Comparison of ENCODE assay signal across 11 cellular contexts in genomic region chr16:70643264-70643663, GRCh38. TPM values are rescaled to one million over a fixed set of nuclear protein-coding genes. Genes with fewer than 3 reads are reported as not detected.
DNase-seq lines count a peak whose midpoint lies in the region; ATAC-seq, FAIRE-seq and TF ChIP-seq lines count a peak whose summit lies in the region.
"Not testable (repeated sequence)": the region's sequence is repeated elsewhere in the genome, so short reads cannot be mapped to it uniquely, and the experiment has no call there.
"Had no signal": no experiment of that assay in that cellular context is flagged by ENCODE, and none has a peak within 500 bp of the region (broad histone marks: within the 10 kb centered on the region; RNA-seq: fewer than 3 reads in every experiment).

No MANE protein-coding gene starts in this region.

- POLR2A ChIA-PET in HepG2 (lab: Yijun Ruan, JAX): not testable (repeated sequence)

- DNase-seq in RWPE2 (ENCODE audit: low spot score) (peak; percentile 43), mesenteric fat pad (ENCODE audit: low spot score) (peak; percentile 60), sciatic nerve (ENCODE audit: low spot score) (peak; percentile 41), type B pancreatic cell (ENCODE audit: extremely low spot score, unreplicated experiment) (peak; percentile 42)
- not testable (repeated sequence) for DNase-seq in HepG2 (ENCODE audit: low spot score)

- TF ChIP-seq POLR2A in HepG2 (IDR thresholded peaks at IDR 0.05; ENCODE audit: insufficient read depth in 1 of 2, low read depth in 2 of 2, low read length in 2 of 2): not testable (repeated sequence)

- in situ Hi-C loops in HepG2 (cut with HindIII; ENCODE audit: extremely low pct_ligation_motif_present, low pct_unique_long_range_greater_than_20kb): not testable (repeated sequence)

- H3K9me3 ChIP-seq in RWPE2 (ENCODE audit: severe bottlenecking); HepG2 (ENCODE audit: low read length): not testable (repeated sequence)

- CTCF ChIA-PET in HepG2 (lab: Yijun Ruan, JAX; ENCODE audit: low intra/inter-chr PET ratio, low total read pairs): not testable (repeated sequence)

- H3K36me3 ChIP-seq in RWPE2 (ENCODE audit: low read depth); HepG2 (replicated peaks in 1 of 2; ENCODE audit: control insufficient read depth in 1 of 2, insufficient read depth in 2 of 2, low read length in 2 of 2): not testable (repeated sequence)

- not testable (repeated sequence) for H4K20me1 ChIP-seq in HepG2 (ENCODE audit: insufficient read depth, low read length)

- H3K9ac ChIP-seq in HepG2 (ENCODE audit: insufficient read depth, low read depth, low read length): not testable (repeated sequence)

- not testable (repeated sequence) for TF ChIP-seq EP300 in HepG2 (IDR thresholded peaks at IDR 0.05; ENCODE audit: low read depth in 2 of 2, low read length in 2 of 2); HepG2 (CRISPR knock-in tag; IDR thresholded peaks at IDR 0.05; ENCODE audit: borderline replicate concordance)

- not testable (repeated sequence) for H3K27ac ChIP-seq in RWPE2 (ENCODE audit: poor library complexity, severe bottlenecking); HepG2 (ENCODE audit: extremely low read length, insufficient read depth, low read length)

- intact Hi-C loops in HepG2 (cut with micrococcal nuclease; ENCODE audit: unreplicated experiment): not testable (repeated sequence)
- intact Hi-C loops in sciatic nerve (cut with DNase I): loop anchor here (10.0 kb wide), 1 partner anchor 68 kb away; no protein-coding TSS in a partner anchor

- not testable (repeated sequence) for H2AFZ ChIP-seq in HepG2 (ENCODE audit: low read length)

- not testable (repeated sequence) for BruUV-seq in HepG2 (replicated peaks; lab: Mats Ljungman, UMichigan)

- H3K4me3 Mint-ChIP-seq in type B pancreatic cell: not testable (repeated sequence)

- not testable (repeated sequence) for TF ChIP-seq RAD21 in HepG2 (CRISPR knock-in tag; IDR thresholded peaks at IDR 0.05)

- not testable (repeated sequence) for H3K4me3 ChIP-seq in RWPE2 (ENCODE audit: severe bottlenecking); HepG2 (replicated peaks in 1 of 3; ENCODE audit: insufficient read depth in 1 of 3, low read depth in 2 of 3, low read length in 3 of 3)

- TF ChIP-seq CTCF in RWPE2 (IDR thresholded peaks at IDR 0.05; ENCODE audit: poor library complexity, severe bottlenecking); HepG2 (CRISPR knock-in tag; IDR thresholded peaks at IDR 0.05); type B pancreatic cell (conservative IDR thresholded peaks at IDR 0.05): not testable (repeated sequence)

- not testable (repeated sequence) for H3K9me3 Mint-ChIP-seq in type B pancreatic cell

- not testable (repeated sequence) for H3K4me1 Mint-ChIP-seq in type B pancreatic cell (ENCODE audit: unreplicated experiment)

- 37% methylated on average over 7 of the region's 7 CpGs for WGBS in HepG2 (ENCODE audit: low lambda C conversion rate)

- not testable (repeated sequence) for H3K4me2 ChIP-seq in HepG2 (ENCODE audit: low read depth, low read length)

- H3K27me3 ChIP-seq in RWPE2 (ENCODE audit: insufficient read depth, poor library complexity, severe bottlenecking): not testable (repeated sequence)
- peaks cover 7 to 35% of the 10 kb centered on the region in 2 experiments; a peak in 4 of 5 replicates for H3K27me3 ChIP-seq in HepG2 (ENCODE audit: control insufficient read depth in 1 of 2, insufficient read depth in 2 of 2, low read length in 2 of 2)

- not testable (repeated sequence) for ATAC-seq in RWPE2 (ENCODE audit: low read depth); HepG2; sciatic nerve

- not testable (repeated sequence) for H3K79me2 ChIP-seq in HepG2 (ENCODE audit: insufficient read depth, low read length)

- H3K27ac Mint-ChIP-seq in type B pancreatic cell: not testable (repeated sequence)

- FAIRE-seq in HepG2 (lab: Jason Lieb, UNC): not testable (repeated sequence)

- not testable (repeated sequence) for H3K27me3 Mint-ChIP-seq in type B pancreatic cell

- not testable (repeated sequence) for H3K36me3 Mint-ChIP-seq in type B pancreatic cell

- H3K4me1 ChIP-seq in RWPE2 (ENCODE audit: insufficient read depth, poor library complexity, severe bottlenecking): not testable (repeated sequence)
- peaks cover 20% of the 10 kb centered on the region for H3K4me1 ChIP-seq in HepG2 (ENCODE audit: insufficient read depth, low read length)

TF ChIP-seq in HepG2, 621 proteins besides CTCF, POLR2A, EP300 and RAD21:
- TF ChIP-seq ZNF770 (CRISPR knock-in tag; IDR thresholded peaks at IDR 0.05): peak; percentile 50; the same call in 1 of the 2 replicates

RNA-seq across cellular contexts. Expression of gene IL34, which starts 3.1 kb away (rescaled TPM):
- total RNA-seq in HepG2 (2016; rRNA removed; fragmentation: Illumina TruSeq; extraction: Trizol): 1.2 and 1.4 TPM in 2 replicates
- total RNA-seq in HepG2 (2016; cell fraction: cytosol; rRNA removed; fragmentation: Illumina TruSeq; extraction: Trizol; ENCODE audit: low read depth): 1.0 and 1.6 TPM in 2 replicates
- total RNA-seq in HepG2 (2016; cell fraction: insoluble cytoplasmic fraction; rRNA removed; fragmentation: Illumina TruSeq; extraction: Trizol): 1.2 and 1.3 TPM in 2 replicates
- total RNA-seq in HepG2 (2016; cell fraction: membrane; rRNA removed; fragmentation: Illumina TruSeq; extraction: Trizol): 1.8 and 2.4 TPM in 2 replicates
- 0.31 and 0.40 TPM in 2 replicates for total RNA-seq in HepG2 (2016; cell fraction: nucleus; rRNA removed; fragmentation: Illumina TruSeq; extraction: Trizol)
- 1.3 and 1.6 TPM in 2 replicates for polyA plus RNA-seq in HepG2 (2011; rRNA removed)
- polyA plus RNA-seq in HepG2 (2011; cell fraction: cytosol; rRNA removed): 1.1 and 2.2 TPM in 2 replicates
- 0.83 and 1.9 TPM in 2 replicates for polyA plus RNA-seq in HepG2 (2011; cell fraction: nucleus; rRNA removed)
- 0.83 TPM in 2 replicates for polyA plus RNA-seq in HepG2 (2012)
- 1.3 and 2.1 TPM in 2 replicates for polyA plus RNA-seq in HepG2 (2016; cell fraction: cytosol; fragmentation: Illumina TruSeq; extraction: Trizol; ENCODE audit: low read depth)
- polyA plus RNA-seq in HepG2 (2016; cell fraction: insoluble cytoplasmic fraction; fragmentation: Illumina TruSeq; extraction: Trizol; ENCODE audit: low read depth): 0.84 and 0.90 TPM in 2 replicates
- 1.2 and 1.6 TPM in 2 replicates for polyA plus RNA-seq in HepG2 (2016; cell fraction: membrane; fragmentation: Illumina TruSeq; extraction: Trizol; ENCODE audit: low read depth)
- 0.96 and 1.1 TPM in 2 replicates for polyA plus RNA-seq in HepG2 (2016; cell fraction: nucleus; fragmentation: Illumina TruSeq; extraction: Trizol; ENCODE audit: insufficient read depth, low read depth)
- polyA minus RNA-seq in HepG2 (2011; rRNA and poly(A)+ RNA removed; ENCODE audit: low replicate concordance): 1.0 TPM in 1 of 2 replicates, not detected in the other
- 0.35 TPM in 1 of 2 replicates, not detected in the other for polyA minus RNA-seq in HepG2 (2011; cell fraction: cytosol; rRNA and poly(A)+ RNA removed)
- 0.50 and 1.5 TPM in 2 replicates for polyA minus RNA-seq in HepG2 (2011; cell fraction: nucleus; rRNA and poly(A)+ RNA removed)
- 2.4 TPM for total RNA-seq in mesenteric fat pad
- total RNA-seq in sciatic nerve: 64.0 TPM
- 0.40 TPM in 1 of 2 replicates, not detected in the other for total RNA-seq in type B pancreatic cell (ENCODE audit: low replicate concordance)
- total RNA-seq: A673; B cell; CD4-positive, alpha-beta memory T cell; CD4-positive, CD25-positive, alpha-beta regulatory T cell; CD8-positive, alpha-beta memory T cell had no signal
- polyA plus RNA-seq: CD14-positive monocyte; CD4-positive, alpha-beta memory T cell; CD4-positive, CD25-positive, alpha-beta regulatory T cell; CD8-positive, alpha-beta memory T cell had no signal

RNA-seq across cellular contexts. Expression of gene MTSS2, which starts 42.6 kb away (rescaled TPM):
- total RNA-seq in HepG2 (2016; rRNA removed; fragmentation: Illumina TruSeq; extraction: Trizol) (84.6 and 132 TPM in 2 replicates), mesenteric fat pad (50.3 TPM), sciatic nerve (75.9 TPM), type B pancreatic cell (ENCODE audit: low replicate concordance) (92.2 and 118 TPM in 2 replicates)
- total RNA-seq in HepG2 (2016; cell fraction: cytosol; rRNA removed; fragmentation: Illumina TruSeq; extraction: Trizol; ENCODE audit: low read depth): 43.5 and 50.3 TPM in 2 replicates
- total RNA-seq in HepG2 (2016; cell fraction: insoluble cytoplasmic fraction; rRNA removed; fragmentation: Illumina TruSeq; extraction: Trizol): 77.0 and 127 TPM in 2 replicates
- total RNA-seq in HepG2 (2016; cell fraction: membrane; rRNA removed; fragmentation: Illumina TruSeq; extraction: Trizol): 144 and 145 TPM in 2 replicates
- total RNA-seq in HepG2 (2016; cell fraction: nucleus; rRNA removed; fragmentation: Illumina TruSeq; extraction: Trizol): 105 and 134 TPM in 2 replicates
- 242 and 284 TPM in 2 replicates for polyA plus RNA-seq in HepG2 (2011; rRNA removed)
- polyA plus RNA-seq in HepG2 (2011; cell fraction: cytosol; rRNA removed): 101 and 160 TPM in 2 replicates
- polyA plus RNA-seq in HepG2 (2011; cell fraction: nucleus; rRNA removed): 555 and 802 TPM in 2 replicates
- 157 and 253 TPM in 2 replicates for polyA plus RNA-seq in HepG2 (2012)
- polyA plus RNA-seq in HepG2 (2016; cell fraction: cytosol; fragmentation: Illumina TruSeq; extraction: Trizol; ENCODE audit: low read depth): 47.6 and 47.9 TPM in 2 replicates
- 136 and 193 TPM in 2 replicates for polyA plus RNA-seq in HepG2 (2016; cell fraction: insoluble cytoplasmic fraction; fragmentation: Illumina TruSeq; extraction: Trizol; ENCODE audit: low read depth)
- 144 and 154 TPM in 2 replicates for polyA plus RNA-seq in HepG2 (2016; cell fraction: membrane; fragmentation: Illumina TruSeq; extraction: Trizol; ENCODE audit: low read depth)
- polyA plus RNA-seq in HepG2 (2016; cell fraction: nucleus; fragmentation: Illumina TruSeq; extraction: Trizol; ENCODE audit: insufficient read depth, low read depth): 467 and 522 TPM in 2 replicates
- polyA minus RNA-seq in HepG2 (2011; rRNA and poly(A)+ RNA removed; ENCODE audit: low replicate concordance): 24.5 and 186 TPM in 2 replicates
- 155 and 166 TPM in 2 replicates for polyA minus RNA-seq in HepG2 (2011; cell fraction: cytosol; rRNA and poly(A)+ RNA removed)
- 97.5 and 127 TPM in 2 replicates for polyA minus RNA-seq in HepG2 (2011; cell fraction: nucleus; rRNA and poly(A)+ RNA removed)
- polyA plus RNA-seq: CD14-positive monocyte; CD4-positive, alpha-beta memory T cell; CD4-positive, CD25-positive, alpha-beta regulatory T cell; CD8-positive, alpha-beta memory T cell had no signal

Comparison
In these comparisons a context has a peak if more than half of its experiments do, and no peak if none do; other contexts are left out.
1. RNA of gene IL34, which starts 3.1 kb away (total RNA-seq): 64.0 TPM in sciatic nerve (single experiment); 2.4 TPM in mesenteric fat pad (single experiment), 0.31 to 2.4 TPM in HepG2 and 0.40 TPM in type B pancreatic cell; every median in the first group is over 10 times any median in the second.